ENCODE assay signal across 13 cellular contexts in the genomic region with DNA sequence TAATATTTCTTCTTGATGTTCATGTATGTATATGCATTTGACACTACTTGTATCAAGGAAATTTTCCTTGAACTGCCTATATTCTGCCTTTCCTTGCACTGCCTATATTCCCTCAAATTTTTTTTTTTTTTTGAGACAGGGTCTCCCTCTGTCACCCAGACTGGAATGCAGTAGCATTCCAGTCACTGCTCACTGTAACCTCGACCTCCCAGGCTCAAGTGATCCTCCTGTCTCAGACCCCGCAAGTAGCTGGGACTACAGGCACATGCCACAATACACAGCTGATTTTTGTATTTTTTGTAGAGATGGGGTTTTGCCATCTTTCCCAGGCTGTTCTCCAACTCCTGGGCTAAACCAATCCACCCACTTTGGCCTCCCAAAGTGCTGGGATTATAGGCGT. TPM values are rescaled to one million over a fixed set of nuclear protein-coding genes. Genes with fewer than 3 reads are reported as not detected.
A peak's percentile ranks its signal among the peaks of the same experiment; 100 is the strongest.
DNase-seq lines count a peak whose midpoint lies in the region; ATAC-seq and TF ChIP-seq lines count a peak whose summit lies in the region.
"Had no signal": no experiment of that assay in that cellular context is flagged by ENCODE, and none has a peak within 500 bp of the region (broad histone marks: within the 10 kb centered on the region; RNA-seq: fewer than 3 reads in every experiment).

No MANE protein-coding gene starts in this region.

- H3K27me3 Mint-ChIP-seq in activated T-cell treated with anti-CD3 and anti-CD28 coated beads, Interleukin-2, amount 50 U/mL, for 4 hours (ENCODE audit: low read depth), result no peaks in the 10 kb centered on the region
- H3K27me3 Mint-ChIP-seq in activated CD4-positive, alpha-beta memory T cell treated with anti-CD3 and anti-CD28 coated beads, Interleukin-2, amount 10 ng/mL, durations not matched to agents 7 days and 5 days, result no peaks in the 10 kb centered on the region

- TF ChIP-seq CTCF in fibroblast of pulmonary artery (IDR thresholded peaks at IDR 0.05; ENCODE audit: low read length, missing control alignments), result no peak

- H3K9me3 Mint-ChIP-seq in activated T-cell treated with anti-CD3 and anti-CD28 coated beads, Interleukin-2, amount 50 U/mL, for 4 hours, result peaks cover 4% of the 10 kb centered on the region
- no peaks in the 10 kb centered on the region for H3K9me3 Mint-ChIP-seq in activated CD4-positive, alpha-beta memory T cell treated with anti-CD3 and anti-CD28 coated beads, Interleukin-2, amount 10 ng/mL, durations not matched to agents 7 days and 5 days

- POLR2A ChIA-PET in activated CD4-positive, alpha-beta memory T cell treated with anti-CD3 and anti-CD28 coated beads, Interleukin-2, amount 10 ng/mL, durations not matched to agents 7 days and 5 days (lab: Charles Lee), result interaction anchor here (1.0 to 1.5 kb wide), 2 partner anchors 175 to 188 kb away, joined by 4 to 8 read pairs; a partner anchor contains a TSS

- H3K36me3 ChIP-seq in skeletal muscle satellite cell (ENCODE audit: insufficient read depth, low read length), result peaks cover 3% of the 10 kb centered on the region
- H3K36me3 ChIP-seq: suprapubic skin had no signal

- H3K9me3 ChIP-seq in skeletal muscle satellite cell (replicated peaks; ENCODE audit: low read length), result no peaks in the 10 kb centered on the region
- H3K9me3 ChIP-seq: SK-N-SH, suprapubic skin had no signal

- no peak for DNase-seq in activated T-cell treated with anti-CD3 and anti-CD28 coated beads, Interleukin-2, amount 50 U/mL, for 4 hours
- DNase-seq in activated T-cell treated with anti-CD3 and anti-CD28 coated beads for 4 hours, result no peak
- DNase-seq in activated CD4-positive, alpha-beta memory T cell treated with anti-CD3 and anti-CD28 coated beads, Interleukin-2, amount 10 ng/mL, durations not matched to agents 7 days and 5 days, result no peak
- DNase-seq in fibroblast of pulmonary artery (ENCODE audit: low read depth), result no peak
- no peak for DNase-seq in activated CD8-positive, alpha-beta memory T cell treated with anti-CD3 and anti-CD28 coated beads for 24 hours
- no peak for DNase-seq in DMS153 (lab: John Stamatoyannopoulos, UW)
- DNase-seq in cardiac septum (ENCODE audit: low spot score), result no peak
- DNase-seq: NCI-H1436 treated with DMSO at 0.1 percent for 48 hours, NCI-H748 treated with DMSO at 0.1 percent for 48 hours, SK-N-SH had no signal

- peak overlapping the region; percentile 21 for H3K27ac Mint-ChIP-seq in activated CD4-positive, alpha-beta memory T cell treated with anti-CD3 and anti-CD28 coated beads, Interleukin-2, amount 10 ng/mL, durations not matched to agents 7 days and 5 days

- intact Hi-C loops in cardiac septum (cut with DNase I), result loop anchor here (5.0 kb wide), 1 partner anchor 402 kb away; no protein-coding TSS in a partner anchor

- H3K4me3 ChIP-seq in fibroblast of pulmonary artery (replicated peaks; ENCODE audit: low read depth, low read length) (peak overlapping the region; percentile 21), skeletal muscle satellite cell (ENCODE audit: low read length) (no peak overlapping the region)
- H3K4me3 ChIP-seq: suprapubic skin had no signal

- peak overlapping the region; percentile 17 for H3K4me3 Mint-ChIP-seq in activated T-cell treated with anti-CD3 and anti-CD28 coated beads, Interleukin-2, amount 50 U/mL, for 4 hours
- H3K4me3 Mint-ChIP-seq in activated CD4-positive, alpha-beta memory T cell treated with anti-CD3 and anti-CD28 coated beads, Interleukin-2, amount 10 ng/mL, durations not matched to agents 7 days and 5 days, result no peak overlapping the region

- H3K9ac ChIP-seq in skeletal muscle satellite cell (ENCODE audit: low read depth, low read length), result peak overlapping the region; percentile 11
- H3K9ac ChIP-seq: parathyroid adenoma, SK-N-SH had no signal

- H3K4me2 ChIP-seq in skeletal muscle satellite cell (ENCODE audit: low read length), result peak overlapping the region; percentile 27
- H3K4me2 ChIP-seq: SK-N-SH had no signal

- peaks cover 23% of the 10 kb centered on the region for H3K4me1 ChIP-seq in skeletal muscle satellite cell (ENCODE audit: control insufficient read depth, insufficient read depth, low read length)
- H3K4me1 ChIP-seq: parathyroid adenoma had no signal

- H3K36me3 Mint-ChIP-seq in activated T-cell treated with anti-CD3 and anti-CD28 coated beads, Interleukin-2, amount 50 U/mL, for 4 hours (ENCODE audit: insufficient read depth), result peaks cover 20% of the 10 kb centered on the region
- H3K36me3 Mint-ChIP-seq in activated CD4-positive, alpha-beta memory T cell treated with anti-CD3 and anti-CD28 coated beads, Interleukin-2, amount 10 ng/mL, durations not matched to agents 7 days and 5 days (ENCODE audit: low read depth), result peaks cover 65% of the 10 kb centered on the region

- CTCF ChIA-PET in activated CD4-positive, alpha-beta memory T cell treated with anti-CD3 and anti-CD28 coated beads, Interleukin-2, amount 10 ng/mL, durations not matched to agents 7 days and 5 days (lab: Charles Lee), result interaction anchor here (1.1 kb wide), 1 partner anchor 400 kb away, joined by 3 read pairs; no protein-coding TSS in a partner anchor

- peaks cover 61% of the 10 kb centered on the region for H3K4me1 Mint-ChIP-seq in activated T-cell treated with anti-CD3 and anti-CD28 coated beads, Interleukin-2, amount 50 U/mL, for 4 hours (ENCODE audit: low read depth)
- peaks cover 80% of the 10 kb centered on the region for H3K4me1 Mint-ChIP-seq in activated CD4-positive, alpha-beta memory T cell treated with anti-CD3 and anti-CD28 coated beads, Interleukin-2, amount 10 ng/mL, durations not matched to agents 7 days and 5 days

- H3K27me3 ChIP-seq in skeletal muscle satellite cell (ENCODE audit: control insufficient read depth, insufficient read depth, low read length), result no peaks in the 10 kb centered on the region
- H3K27me3 ChIP-seq: suprapubic skin had no signal

- no peak for ATAC-seq in activated T-cell treated with anti-CD3 and anti-CD28 coated beads, Interleukin-2, amount 50 U/mL, for 4 hours

RNA-seq across cellular contexts. Expression of a gene that starts 4.1 kb away (rescaled TPM):
- 100 to 1,000 TPM in 2 of 3 donors, 10 to 100 TPM in 1; 96.5 to 122 (median 106) TPM for total RNA-seq in activated T-cell treated with anti-CD3 and anti-CD28 coated beads, Interleukin-2, amount 50 U/mL, for 4 hours
- 100 to 1,000 TPM; 150 to 155 TPM for total RNA-seq in activated CD4-positive, alpha-beta memory T cell treated with anti-CD3 and anti-CD28 coated beads, Interleukin-2, amount 10 ng/mL, durations not matched to agents 7 days and 5 days
- total RNA-seq in skeletal muscle satellite cell (2012; rRNA removed), result 36.0 and 90.8 TPM in 2 replicates
- 34.4 TPM for total RNA-seq in cardiac septum
